In the genomic region with DNA sequence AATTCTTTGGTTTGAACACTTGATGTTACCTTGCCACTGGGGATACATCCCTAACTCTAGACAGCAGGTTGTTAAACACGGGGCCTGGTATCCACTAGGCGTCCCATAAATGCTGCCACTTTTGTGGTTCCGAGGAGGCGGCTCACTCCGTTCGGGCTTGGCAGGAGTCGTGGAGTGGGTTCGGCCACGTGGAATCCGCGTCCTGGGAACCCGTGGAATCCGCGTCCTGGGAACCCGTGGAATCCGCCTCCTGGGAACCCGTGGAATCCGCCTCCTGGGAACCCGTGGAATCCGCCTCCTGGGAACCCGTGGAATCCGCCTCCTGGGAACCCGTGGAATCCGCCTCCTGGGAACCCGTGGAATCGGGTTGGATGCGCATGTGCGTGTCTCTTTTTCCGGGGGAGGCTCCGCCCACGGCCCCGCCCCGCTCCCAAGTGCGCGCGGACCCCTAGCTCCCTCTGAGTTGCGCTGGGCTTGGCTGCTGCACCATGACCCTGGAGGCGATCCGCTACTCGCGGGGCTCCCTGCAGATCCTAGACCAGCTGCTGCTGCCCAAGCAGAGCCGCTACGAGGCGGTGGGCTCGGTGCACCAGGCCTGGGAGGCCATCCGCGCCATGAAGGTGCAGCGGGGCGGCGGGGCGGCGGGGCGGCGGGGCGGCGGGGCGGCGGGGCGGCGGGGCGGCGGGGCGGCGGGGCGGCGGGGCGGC, we compare ENCODE assay signal across 8 cellular contexts. TPM values are rescaled to one million over a fixed set of nuclear protein-coding genes. Genes with fewer than 3 reads are reported as not detected.
DNase-seq lines count a peak whose midpoint lies in the region; ATAC-seq, FAIRE-seq and TF ChIP-seq lines count a peak whose summit lies in the region.

A gene (plus strand): TSS at position 422 of the 707 bp plus-strand sequence. CDS start 67 bp downstream, at position 489.

- no peak for FAIRE-seq in H1 (lab: Jason Lieb, UNC)

- H2BK12ac ChIP-seq in H1 (ENCODE audit: low read depth, low read length): no peak within 1 kb of the TSS

- H3K79me1 ChIP-seq in H1 (ENCODE audit: low read depth, low read length): no peaks in the 10 kb centered on the region

- H4K91ac ChIP-seq in H1 (replicated peaks; ENCODE audit: insufficient read length, low read length): no peak within 1 kb of the TSS

- CTCF ChIA-PET in activated CD8-positive, alpha-beta memory T cell treated with anti-CD3 and anti-CD28 coated beads for 36 hours (lab: Charles Lee): interaction anchor here (1.0 to 1.1 kb wide), 2 partner anchors 43 to 98 kb away, joined by 3 to 5 read pairs; no protein-coding TSS in a partner anchor
- CTCF ChIA-PET in H1 (lab: Charles Lee; ENCODE audit: partially characterized antibody): interaction anchor here (1.4 to 2.6 kb wide), 2 partner anchors 10 to 19 kb away, joined by 4 to 18 read pairs; a partner anchor contains a TSS

- H3K14ac ChIP-seq in H1 (ENCODE audit: insufficient read length): no peak within 1 kb of the TSS

- H3K4me3 ChIP-seq in H1 (ENCODE audit: extremely low read depth in 1 of 4, insufficient read depth in 2 of 4, low read depth in 3 of 4, low read length in 4 of 4): peak within 1 kb of the TSS; percentile 47 to 88 (median 52)

- no peak within 1 kb of the TSS for H3K23ac ChIP-seq in H1 (ENCODE audit: insufficient read length)

- H2BK15ac ChIP-seq in H1 (ENCODE audit: low read length): no peak within 1 kb of the TSS

- H3K4me1 Mint-ChIP-seq in memory B cell: peaks cover 12% of the 10 kb centered on the region

- H3K9me3 Mint-ChIP-seq in memory B cell: no peaks in the 10 kb centered on the region

- no peaks in the 10 kb centered on the region for H3K9me3 ChIP-seq in H1 (ENCODE audit: insufficient read depth in 2 of 2, low read depth in 1 of 2, low read length in 1 of 2)

- H3K36me3 Mint-ChIP-seq in memory B cell: peaks cover 5% of the 10 kb centered on the region

- H3K79me2 ChIP-seq in H1 (ENCODE audit: control insufficient read depth in 1 of 2, insufficient read depth in 2 of 2, low read length in 2 of 2): no peaks in the 10 kb centered on the region

- no peak for TF ChIP-seq POLR2A in H1 (IDR thresholded peaks at IDR 0.05; ENCODE audit: control extremely low read depth in 1 of 2, low read depth in 2 of 2, low read length in 2 of 2)

- ATAC-seq in HG02885 (IDR thresholded peaks at IDR 0.05; ENCODE audit: poor library complexity, unreplicated experiment) (peak; percentile 58), memory B cell (ENCODE audit: low read depth) (peak; percentile 74), GM19452 (IDR thresholded peaks at IDR 0.05; ENCODE audit: unreplicated experiment) (no peak)

- 25% methylated on average over 36 of the region's 67 CpGs; no CpG with 5 or more reads in 1 of the 2 experiments for WGBS in H1 (ENCODE audit: extremely low coverage in 1 of 2, insufficient coverage in 1 of 2, insufficient read length in 1 of 2, insufficient replicate concordance in 2 of 2, low coverage in 1 of 2, low lambda C conversion rate in 2 of 2, missing lambda C conversion rate in 1 of 2), 2 experiments

- POLR2A ChIA-PET in activated CD8-positive, alpha-beta memory T cell treated with anti-CD3 and anti-CD28 coated beads for 36 hours (lab: Charles Lee): interaction anchor here (0.8 to 3.0 kb wide), 3 partner anchors 10 to 33 kb away, joined by 3 to 16 read pairs (median 6); a partner anchor contains a TSS
- POLR2A ChIA-PET in H1 (lab: Charles Lee; ENCODE audit: partially characterized antibody): interaction anchor here (1.1 to 6.7 kb wide), 4 partner anchors 10 to 62 kb away, joined by 3 to 39 read pairs (median 4); a partner anchor contains a TSS

- peaks cover 0 to 9% (median 2%) of the 10 kb centered on the region in 4 experiments; a peak in 3 of 7 replicates for H3K4me1 ChIP-seq in H1 (replicated peaks in 1 of 4; ENCODE audit: control insufficient read depth in 3 of 4, insufficient read depth in 4 of 4, low read length in 3 of 4)

- H3K27me3 Mint-ChIP-seq in memory B cell: no peaks in the 10 kb centered on the region

- H3K18ac ChIP-seq in H1 (ENCODE audit: extremely low read depth, low read length): no peak within 1 kb of the TSS; the same call in 1 of the 2 replicates

- peak within 1 kb of the TSS; percentile 85 for H3K27ac Mint-ChIP-seq in memory B cell

- H3K4ac ChIP-seq in H1 (replicated peaks; ENCODE audit: insufficient read length, low read depth, low read length): no peak within 1 kb of the TSS

- H3K4me3 Mint-ChIP-seq in memory B cell: peak within 1 kb of the TSS; percentile 86

- no peak within 1 kb of the TSS for H4K5ac ChIP-seq in H1 (ENCODE audit: insufficient read length, low read depth, low read length)

- H2BK5ac ChIP-seq in H1 (ENCODE audit: low read depth, low read length): no peak within 1 kb of the TSS; the same call in 1 of the 2 replicates

- no peaks in the 10 kb centered on the region; a peak in 1 of 7 replicates for H3K27me3 ChIP-seq in H1 (replicated peaks in 1 of 4; ENCODE audit: control insufficient read depth in 3 of 4, extremely low read depth in 1 of 4, insufficient read depth in 3 of 4, low read length in 3 of 4)

- peak within 1 kb of the TSS; percentile 35; the same call in 1 of the 2 replicates for H4K8ac ChIP-seq in H1 (ENCODE audit: extremely low read depth, insufficient read depth, low read length)

- peak within 1 kb of the TSS; percentile 87 to 99 for H3K4me2 ChIP-seq in H1 (ENCODE audit: insufficient read depth in 1 of 2, low read depth in 2 of 2, low read length in 2 of 2)

- no peak within 1 kb of the TSS for H2BK120ac ChIP-seq in H1 (replicated peaks; ENCODE audit: low read depth, low read length)

- peak within 1 kb of the TSS; percentile 1; the same call in 1 of the 2 replicates for H2AFZ ChIP-seq in H1 (ENCODE audit: low read length)

- H3K56ac ChIP-seq in H1 (replicated peaks; ENCODE audit: insufficient read length, low read depth, low read length): no peak within 1 kb of the TSS

- H2BK20ac ChIP-seq in H1 (ENCODE audit: low read length): no peak within 1 kb of the TSS

- peaks cover 7% of the 10 kb centered on the region; the same call in 1 of the 2 replicates for H3K23me2 ChIP-seq in H1 (ENCODE audit: low read depth, low read length)

- DNase-seq in DMS53 (lab: John Stamatoyannopoulos, UW) (peak; percentile 78), NCI-H82 (lab: John Stamatoyannopoulos, UW) (peak; percentile 94), H1 (ENCODE audit: low read depth in 1 of 2, low spot score in 2 of 2) (peak in 1 of 2 experiments; percentile 72), memory B cell (ENCODE audit: low spot score in 2 of 2) (peak; percentile 24 to 53)
- DNase-seq in stimulated activated CD8-positive, alpha-beta memory T cell treated with anti-CD3 and anti-CD28 coated beads, Interleukin-12 subunit alpha, Interleukin-12 subunit beta, amount 100 ng/mL, for 4 hours (ENCODE audit: low read depth): peak; percentile 67

- no peak for TF ChIP-seq CTCF in H1 (IDR thresholded peaks at IDR 0.05; ENCODE audit: control extremely low read depth in 1 of 3, insufficient read depth in 1 of 3, low read depth in 1 of 3, low read length in 3 of 3)

- TF ChIP-seq EP300 in H1 (IDR thresholded peaks at IDR 0.05; ENCODE audit: borderline replicate concordance in 1 of 2, low read depth in 2 of 2, low read length in 2 of 2): no peak

- peaks cover 0 to 30% (median 6%) of the 10 kb centered on the region in 4 experiments; a peak in 6 of 8 replicates for H3K36me3 ChIP-seq in H1 (ENCODE audit: control insufficient read depth in 2 of 4, insufficient read depth in 4 of 4, low read length in 3 of 4)

- H2AK5ac ChIP-seq in H1 (ENCODE audit: low read depth, low read length): no peak within 1 kb of the TSS

- peak within 1 kb of the TSS in 1 of 4 experiments; percentile 38; a peak in 2 of 7 replicates for H3K9ac ChIP-seq in H1 (replicated peaks in 1 of 4; ENCODE audit: extremely low read depth in 1 of 4, low read depth in 3 of 4, low read length in 3 of 4)

- no peak for TF ChIP-seq RAD21 in H1 (IDR thresholded peaks at IDR 0.05 in 1 of 2, conservative IDR thresholded peaks at IDR 0.05 in 1 of 2; ENCODE audit: low read depth in 2 of 2, low read length in 2 of 2)

- H4K20me1 ChIP-seq in H1 (replicated peaks in 1 of 2; ENCODE audit: control insufficient read depth in 1 of 2, insufficient read depth in 2 of 2, low read length in 2 of 2): peaks cover 0 to 2% of the 10 kb centered on the region in 2 experiments

- no peak within 1 kb of the TSS for H3K27ac ChIP-seq in H1 (ENCODE audit: low read depth, low read length)

TF ChIP-seq in H1, 55 proteins besides CTCF, POLR2A, EP300 and RAD21 (continues in another document):
- TF ChIP-seq KDM5A (IDR thresholded peaks at IDR 0.05; ENCODE audit: low read length) (no peak), RXRA (IDR thresholded peaks at IDR 0.05; ENCODE audit: insufficient read depth, low read depth, low read length) (no peak), NRF1 (IDR thresholded peaks at IDR 0.05; ENCODE audit: low read depth, low read length) (peak; percentile 39; the same call in 1 of the 2 replicates), POU5F1 (IDR thresholded peaks at IDR 0.05; ENCODE audit: low read depth, low read length) (no peak), EGR1 (IDR thresholded peaks at IDR 0.05; ENCODE audit: borderline replicate concordance, low read depth, low read length) (no peak), CBX5 (IDR thresholded peaks at IDR 0.05; ENCODE audit: low read depth, low read length) (no peak), SIX5 (IDR thresholded peaks at IDR 0.05; ENCODE audit: low read depth, low read length) (no peak), ZNF274 (IDR thresholded peaks at IDR 0.05; ENCODE audit: borderline replicate concordance, extremely low read depth, low read length) (no peak)
- TF ChIP-seq, protein P1, sequence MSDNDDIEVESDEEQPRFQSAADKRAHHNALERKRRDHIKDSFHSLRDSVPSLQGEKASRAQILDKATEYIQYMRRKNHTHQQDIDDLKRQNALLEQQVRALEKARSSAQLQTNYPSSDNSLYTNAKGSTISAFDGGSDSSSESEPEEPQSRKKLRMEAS (IDR thresholded peaks at IDR 0.05): no peak
- TF ChIP-seq, protein P2, sequence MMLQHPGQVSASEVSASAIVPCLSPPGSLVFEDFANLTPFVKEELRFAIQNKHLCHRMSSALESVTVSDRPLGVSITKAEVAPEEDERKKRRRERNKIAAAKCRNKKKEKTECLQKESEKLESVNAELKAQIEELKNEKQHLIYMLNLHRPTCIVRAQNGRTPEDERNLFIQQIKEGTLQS (IDR thresholded peaks at IDR 0.05; ENCODE audit: insufficient read depth, low read depth, low read length): no peak

RNA-seq across cellular contexts. Expression of the gene that starts here (rescaled TPM):
- 10 to 100 TPM; 44.6 to 46.1 TPM for total RNA-seq in activated CD8-positive, alpha-beta memory T cell treated with anti-CD3 and anti-CD28 coated beads for 36 hours
- total RNA-seq in H1 (2021; fragmentation: NEBNext Ultra II Directional; extraction: Animal tissue kit (Norgen Biotek cat#: 25700)): 21.7 and 24.5 TPM in 2 replicates
- 29.5 and 44.6 TPM in 2 replicates for polyA plus RNA-seq in H1 (2011; rRNA removed)
- 35.0 TPM for polyA plus RNA-seq in H1 (2011; cell fraction: cytosol; rRNA removed)
- 91.3 TPM for polyA plus RNA-seq in H1 (2011; cell fraction: nucleus; rRNA removed)
- 14.6 to 20.0 TPM (median 18.0 TPM) in 4 replicates for polyA plus RNA-seq in H1 (2012, experiment 1 of 2)
- 21.8 TPM for polyA plus RNA-seq in H1 (2012, experiment 2 of 2)
- 21.4 TPM for polyA plus RNA-seq in H1 (2013, experiment 1 of 2)
- polyA plus RNA-seq in H1 (2013, experiment 2 of 2): 20.1 TPM
- polyA minus RNA-seq in H1 (2011; rRNA and poly(A)+ RNA removed): 14.9 and 18.8 TPM in 2 replicates
- polyA minus RNA-seq in H1 (2011; cell fraction: cytosol; rRNA and poly(A)+ RNA removed): 22.0 TPM
- polyA minus RNA-seq in H1 (2011; cell fraction: nucleus; rRNA and poly(A)+ RNA removed): 18.2 TPM
